In the genomic region with DNA sequence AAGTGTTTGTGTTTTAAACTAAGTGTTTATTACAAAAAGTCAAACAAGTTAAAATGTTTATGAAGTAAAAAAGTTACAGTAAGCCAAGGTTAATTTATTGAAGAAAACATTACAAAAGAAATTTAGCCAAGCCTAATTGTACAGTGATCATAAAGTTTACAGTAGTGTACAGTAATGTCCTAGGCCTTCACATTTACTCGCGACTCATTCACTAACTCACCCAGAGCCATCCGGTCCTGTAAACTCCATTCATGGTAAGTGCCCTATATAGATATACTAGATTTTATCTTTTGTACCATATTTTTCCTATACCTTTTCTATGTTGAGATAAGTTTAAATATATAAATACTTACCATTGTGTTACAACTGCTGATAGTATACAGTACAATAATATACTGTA, we compare ENCODE assay signal across 26 cellular contexts.
DNase-seq lines count a peak whose midpoint lies in the region; ATAC-seq, FAIRE-seq and TF ChIP-seq lines count a peak whose summit lies in the region.
"Had no signal": no experiment of that assay in that cellular context is flagged by ENCODE, and none has a peak within 500 bp of the region (broad histone marks: within the 10 kb centered on the region; RNA-seq: fewer than 3 reads in every experiment).

No MANE protein-coding gene starts in this region.

- no peak overlapping the region for H3K23ac ChIP-seq in IMR-90 (ENCODE audit: low read depth, low read length)

- no peaks in the 10 kb centered on the region for H3K9me3 ChIP-seq in IMR-90 (ENCODE audit: control insufficient read depth, insufficient read depth, low read length)
- H3K9me3 ChIP-seq: A549; BLaER1 treated with 17β-estradiol and CSF1 and Interleukin-3, amounts not matched to agents 10 nM and 100 nM; Caco-2 had no signal

- no peak overlapping the region for H3K14ac ChIP-seq in IMR-90 (replicated peaks; ENCODE audit: low read depth, low read length)

- H2AFZ ChIP-seq in IMR-90 (replicated peaks; ENCODE audit: low read length, poor library complexity): no peak overlapping the region

- in situ Hi-C loops in IMR-90 (cut with MboI; ENCODE audit: low sequenced_read_pairs): no loop called here

- no peak overlapping the region for H3K4me2 ChIP-seq in IMR-90 (ENCODE audit: low read depth, low read length)
- H3K4me2 ChIP-seq: A549; BLaER1 treated with 17β-estradiol and CSF1 and Interleukin-3, amounts not matched to agents 10 nM and 100 nM had no signal

- no peaks in the 10 kb centered on the region for H3K36me3 ChIP-seq in IMR-90 (ENCODE audit: control insufficient read depth, insufficient read depth, low read length)
- H3K36me3 ChIP-seq: BLaER1 treated with 17β-estradiol and CSF1 and Interleukin-3, amounts not matched to agents 10 nM and 100 nM had no signal

- no peak overlapping the region for H2AK9ac ChIP-seq in IMR-90 (replicated peaks; ENCODE audit: low read depth, low read length, poor library complexity)

- ATAC-seq in IMR-90 (ENCODE audit: low read depth): peak; percentile 86
- peak; percentile 54 for ATAC-seq in left colon
- ATAC-seq in HG03045 (IDR thresholded peaks at IDR 0.05; ENCODE audit: unreplicated experiment): no peak
- ATAC-seq: A549; CD8-positive, alpha-beta T cell had no signal

- POLR2A ChIA-PET in IMR-90 (lab: Charles Lee; ENCODE audit: unreplicated experiment): no interaction called here

- TF ChIP-seq CTCF in IMR-90 (conservative IDR thresholded peaks at IDR 0.05; ENCODE audit: low read depth, low read length): no peak

- dilution Hi-C loops in IMR-90 (cut with HindIII; ENCODE audit: low sequenced_read_pairs, unreplicated experiment): no loop called here

- no peaks in the 10 kb centered on the region for H3K79me1 ChIP-seq in IMR-90 (ENCODE audit: low read depth in 1 of 2, low read length in 2 of 2)

- no peak overlapping the region for H2BK20ac ChIP-seq in IMR-90 (ENCODE audit: low read depth, low read length)

- no peak overlapping the region for H3K18ac ChIP-seq in IMR-90 (ENCODE audit: low read depth, low read length)

- FAIRE-seq in endometrium (lab: Jason Lieb, UNC): peak; percentile 59
- FAIRE-seq: A549, G401.6, GM12891, GM19239 had no signal

- H3K9me1 ChIP-seq in IMR-90 (ENCODE audit: insufficient read depth, low read length): no peaks in the 10 kb centered on the region

- no peak overlapping the region for H3K56ac ChIP-seq in IMR-90 (ENCODE audit: extremely low read depth, insufficient read depth, low read length)

- no peak overlapping the region for H4K8ac ChIP-seq in IMR-90 (ENCODE audit: low read depth in 2 of 2, low read length in 2 of 2)

- no TSS peak for BruUV-seq in IMR-90 (replicated peaks; lab: Mats Ljungman, UMichigan)

- no peak for TF ChIP-seq RAD21 in IMR-90 (IDR thresholded peaks at IDR 0.05; ENCODE audit: low read length)

- TF ChIP-seq POLR2A in IMR-90 (IDR thresholded peaks at IDR 0.05; ENCODE audit: low read depth, low read length): no peak

- no peak overlapping the region for H3K27ac ChIP-seq in IMR-90 (ENCODE audit: insufficient read depth, low read length)
- H3K27ac ChIP-seq: 22Rv1; A549; BLaER1 treated with 17β-estradiol and CSF1 and Interleukin-3, amounts not matched to agents 10 nM and 100 nM; C4-2B had no signal

- H4K5ac ChIP-seq in IMR-90 (ENCODE audit: low read depth, low read length): no peak overlapping the region

- no peak overlapping the region for H4K91ac ChIP-seq in IMR-90 (ENCODE audit: insufficient read depth, low read depth, low read length)

- peak; percentile 17 for DNase-seq in ELR (ENCODE audit: low read depth)
- peak; percentile 56 for DNase-seq in IMR-90
- DNase-seq in left colon: no peak
- DNase-seq in D341Med (ENCODE audit: low spot score): no peak
- no peak for DNase-seq in NOMO-1 treated with DMSO at 0.1 percent for 48 hours (lab: John Stamatoyannopoulos, UW; ENCODE audit: unreplicated experiment)
- DNase-seq: AML-193; Caco-2; Calu3; CD4-positive, alpha-beta T cell; CD8-positive, alpha-beta T cell; DMS 273 treated with DMSO at 0.1 percent for 48 hours; DMS153; DMS53; DMS79; DND-41; EL; GF-D8 had no signal

- no peak overlapping the region for H2BK5ac ChIP-seq in IMR-90 (ENCODE audit: low read depth, low read length, poor library complexity, severe bottlenecking)

- intact Hi-C loops in IMR-90 (cut with micrococcal nuclease): no loop called here
- intact Hi-C loops in left colon (cut with DNase I, micrococcal nuclease): no loop called here

- no peaks in the 10 kb centered on the region for H3K4me1 ChIP-seq in IMR-90 (ENCODE audit: control insufficient read depth, insufficient read depth, low read length)
- H3K4me1 ChIP-seq: A549, Caco-2 had no signal

- H3K27me3 ChIP-seq in IMR-90 (ENCODE audit: control insufficient read depth, insufficient read depth, low read length): no peaks in the 10 kb centered on the region
- H3K27me3 ChIP-seq: BLaER1 treated with 17β-estradiol and CSF1 and Interleukin-3, amounts not matched to agents 10 nM and 100 nM had no signal

- CTCF ChIA-PET in IMR-90 (lab: Yijun Ruan, JAX): no interaction called here

- no peak overlapping the region for H3K9ac ChIP-seq in IMR-90 (ENCODE audit: low read depth, low read length)
- H3K9ac ChIP-seq: BLaER1 treated with 17β-estradiol and CSF1 and Interleukin-3, amounts not matched to agents 10 nM and 100 nM had no signal

- no peaks in the 10 kb centered on the region for H4K20me1 ChIP-seq in IMR-90 (ENCODE audit: insufficient read depth, low read length)
- H4K20me1 ChIP-seq: BLaER1 treated with 17β-estradiol and CSF1 and Interleukin-3, amounts not matched to agents 10 nM and 100 nM had no signal

- no peak overlapping the region for H3K4me3 ChIP-seq in IMR-90 (ENCODE audit: insufficient read depth, low read depth, low read length)
- H3K4me3 ChIP-seq: A549; BLaER1 treated with 17β-estradiol and CSF1 and Interleukin-3, amounts not matched to agents 10 nM and 100 nM had no signal

- H2AK5ac ChIP-seq in IMR-90 (ENCODE audit: low read depth, low read length): no peak overlapping the region

- H3K4ac ChIP-seq in IMR-90 (ENCODE audit: low read depth, low read length): no peak overlapping the region

- WGBS in IMR-90 (ENCODE audit: extremely low coverage in 2 of 2, insufficient read length in 1 of 2), 2 experiments: no CpG with 5 or more reads among the region's 3 CpGs

- no peak overlapping the region for H2BK120ac ChIP-seq in IMR-90 (ENCODE audit: low read depth, low read length)

- H2BK15ac ChIP-seq in IMR-90 (ENCODE audit: low read depth, low read length): no peak overlapping the region

TF ChIP-seq in IMR-90, 13 proteins besides CTCF, POLR2A, EP300 and RAD21:
- TF ChIP-seq ELK1 (IDR thresholded peaks at IDR 0.05; ENCODE audit: borderline replicate concordance, low read depth, low read length) (no peak), BHLHE40 (IDR thresholded peaks at IDR 0.05; ENCODE audit: low read depth, low read length) (no peak), MXI1 (IDR thresholded peaks at IDR 0.05; ENCODE audit: borderline replicate concordance, low read depth, low read length) (no peak), USF2 (IDR thresholded peaks at IDR 0.05; ENCODE audit: low read depth, low read length) (no peak), NFE2L2 (IDR thresholded peaks at IDR 0.05; ENCODE audit: low read depth, low read length) (no peak), RFX5 (IDR thresholded peaks at IDR 0.05; ENCODE audit: low read depth, low read length) (no peak), CHD1 (IDR thresholded peaks at IDR 0.05; ENCODE audit: low read depth, low read length) (no peak), MAFK (IDR thresholded peaks at IDR 0.05; ENCODE audit: low read depth, low read length) (no peak), FOS (IDR thresholded peaks at IDR 0.05; ENCODE audit: low read depth, low read length) (no peak), MAZ (IDR thresholded peaks at IDR 0.05; ENCODE audit: borderline replicate concordance, low read depth, low read length) (no peak), CEBPB (IDR thresholded peaks at IDR 0.05; ENCODE audit: low read depth, low read length) (no peak), RCOR1 (IDR thresholded peaks at IDR 0.05; ENCODE audit: insufficient replicate concordance, low read length) (no peak), SMC3 (IDR thresholded peaks at IDR 0.05; ENCODE audit: low read depth, low read length) (no peak)

Comparison
In these comparisons a context has a peak if more than half of its experiments do, and no peak if none do; other contexts are left out.
1. DNase-seq: peak in ELR (single experiment) and IMR-90 (single experiment); none in left colon (0 of 2), D341Med (single experiment) and NOMO-1 treated with DMSO at 0.1 percent for 48 hours (single experiment).